In the genomic region with DNA sequence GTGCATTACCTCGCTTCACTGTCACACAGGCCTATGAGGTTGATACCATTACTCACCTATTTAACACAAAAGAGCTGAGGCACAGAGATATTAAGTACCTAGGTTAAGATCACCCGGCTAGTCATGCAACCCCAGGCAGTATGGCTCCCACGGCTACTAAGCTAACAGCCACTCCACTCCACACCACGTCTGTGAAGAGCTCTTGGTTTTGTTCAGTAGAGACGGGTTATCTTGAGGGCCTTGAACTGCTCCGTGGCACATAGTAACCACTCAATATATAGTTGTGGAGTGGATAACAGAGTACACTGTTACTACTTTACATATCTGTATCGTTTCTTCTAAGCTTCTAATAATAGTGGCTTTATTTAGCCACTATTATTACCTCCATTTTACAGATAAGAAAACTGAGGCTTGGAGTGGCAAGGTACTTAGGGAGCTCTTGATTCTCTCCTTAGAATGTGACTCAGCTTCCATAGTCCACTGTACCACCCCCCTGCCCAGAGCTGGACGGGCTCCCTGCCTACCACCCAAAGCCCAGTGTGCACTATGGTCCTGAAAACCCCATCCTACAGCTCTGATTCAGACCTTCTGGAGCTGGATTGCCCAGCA, we compare ENCODE assay signal across 8 cellular contexts. TPM values are rescaled to one million over a fixed set of nuclear protein-coding genes. Genes with fewer than 3 reads are reported as not detected.
DNase-seq lines count a peak whose midpoint lies in the region; ATAC-seq and TF ChIP-seq lines count a peak whose summit lies in the region.

No MANE protein-coding gene starts in this region.

- H3K36me3 Mint-ChIP-seq in T-helper 1 cell treated with Interleukin-12 subunit alpha and Interleukin-12 subunit beta and Interleukin-4 antibody, amounts not matched to agents 30 μg/mL and 1 μg/mL, for 36 hours (ENCODE audit: low read depth), result no peaks in the 10 kb centered on the region
- H3K36me3 Mint-ChIP-seq in activated T-helper 1 cell treated with anti-CD3 and anti-CD28 coated beads, Interleukin-12 subunit alpha, Interleukin-12 subunit beta, Interleukin-2, Interleukin-4 antibody, amounts not matched to agents 30 ng/mL and 10 ng/mL and 1 ng/mL, durations not matched to agents 14 hours and 24 hours and 36 hours (ENCODE audit: low read depth), result no peaks in the 10 kb centered on the region
- H3K36me3 Mint-ChIP-seq in immature natural killer cell, result no peaks in the 10 kb centered on the region

- DNase-seq in T-helper 1 cell (no peak), immature natural killer cell (no peak), stomach (no peak), COLO668 (lab: John Stamatoyannopoulos, UW; ENCODE audit: unreplicated experiment) (no peak)
- no peak for DNase-seq in activated T-helper 1 cell treated with anti-CD3 and anti-CD28 coated beads, Interleukin-12 subunit alpha, Interleukin-12 subunit beta, Interleukin-2, Interleukin-4 antibody, amounts not matched to agents 30 ng/mL and 10 ng/mL and 1 ng/mL, durations not matched to agents 14 hours and 24 hours and 36 hours (ENCODE audit: low spot score)
- DNase-seq in stimulated activated CD4-positive, alpha-beta T cell treated with anti-CD3 and anti-CD28 coated beads, Interleukin-1b, Interleukin-23, amount 100 ng/mL, for 48 hours, result no peak

- H3K4me3 Mint-ChIP-seq in T-helper 1 cell treated with Interleukin-12 subunit alpha and Interleukin-12 subunit beta and Interleukin-4 antibody, amounts not matched to agents 30 μg/mL and 1 μg/mL, for 36 hours, result peak overlapping the region; percentile 79
- peak overlapping the region; percentile 86 for H3K4me3 Mint-ChIP-seq in activated T-helper 1 cell treated with anti-CD3 and anti-CD28 coated beads, Interleukin-12 subunit alpha, Interleukin-12 subunit beta, Interleukin-2, Interleukin-4 antibody, amounts not matched to agents 30 ng/mL and 10 ng/mL and 1 ng/mL, durations not matched to agents 14 hours and 24 hours and 36 hours
- H3K4me3 Mint-ChIP-seq in immature natural killer cell, result peak overlapping the region; percentile 77 to 86 (median 84)

- no peak for ATAC-seq in GM19455 (IDR thresholded peaks at IDR 0.05; ENCODE audit: unreplicated experiment)

- peaks cover 5% of the 10 kb centered on the region for H3K27me3 Mint-ChIP-seq in T-helper 1 cell treated with Interleukin-12 subunit alpha and Interleukin-12 subunit beta and Interleukin-4 antibody, amounts not matched to agents 30 μg/mL and 1 μg/mL, for 36 hours (ENCODE audit: low read depth)
- peaks cover 14% of the 10 kb centered on the region for H3K27me3 Mint-ChIP-seq in activated T-helper 1 cell treated with anti-CD3 and anti-CD28 coated beads, Interleukin-12 subunit alpha, Interleukin-12 subunit beta, Interleukin-2, Interleukin-4 antibody, amounts not matched to agents 30 ng/mL and 10 ng/mL and 1 ng/mL, durations not matched to agents 14 hours and 24 hours and 36 hours (ENCODE audit: insufficient read depth)
- peaks cover 0 to 7% (median 2%) of the 10 kb centered on the region in 3 donors for H3K27me3 Mint-ChIP-seq in immature natural killer cell (ENCODE audit: low read depth in 3 of 3)

- no peak for TF ChIP-seq POLR2A in stomach (IDR thresholded peaks at IDR 0.05)

- no peak for TF ChIP-seq EP300 in stomach (IDR thresholded peaks at IDR 0.05)

- H3K27me3 ChIP-seq in stomach, result no peaks in the 10 kb centered on the region

- H3K9me3 ChIP-seq in stomach, result no peaks in the 10 kb centered on the region

- peaks cover 0 to 10% (median under 1%) of the 10 kb centered on the region in 4 donors for H3K36me3 ChIP-seq in stomach

- H3K4me3 ChIP-seq in stomach, result peak overlapping the region; percentile 61 to 77 (median 68)

- peaks cover 9% of the 10 kb centered on the region for H3K4me1 Mint-ChIP-seq in T-helper 1 cell treated with Interleukin-12 subunit alpha and Interleukin-12 subunit beta and Interleukin-4 antibody, amounts not matched to agents 30 μg/mL and 1 μg/mL, for 36 hours (ENCODE audit: low read depth)
- peaks cover 16% of the 10 kb centered on the region for H3K4me1 Mint-ChIP-seq in activated T-helper 1 cell treated with anti-CD3 and anti-CD28 coated beads, Interleukin-12 subunit alpha, Interleukin-12 subunit beta, Interleukin-2, Interleukin-4 antibody, amounts not matched to agents 30 ng/mL and 10 ng/mL and 1 ng/mL, durations not matched to agents 14 hours and 24 hours and 36 hours (ENCODE audit: low read depth)
- peaks cover 6 to 7% of the 10 kb centered on the region in 2 donors for H3K4me1 Mint-ChIP-seq in immature natural killer cell

- no peaks in the 10 kb centered on the region for H3K9me3 Mint-ChIP-seq in T-helper 1 cell treated with Interleukin-12 subunit alpha and Interleukin-12 subunit beta and Interleukin-4 antibody, amounts not matched to agents 30 μg/mL and 1 μg/mL, for 36 hours
- no peaks in the 10 kb centered on the region for H3K9me3 Mint-ChIP-seq in activated T-helper 1 cell treated with anti-CD3 and anti-CD28 coated beads, Interleukin-12 subunit alpha, Interleukin-12 subunit beta, Interleukin-2, Interleukin-4 antibody, amounts not matched to agents 30 ng/mL and 10 ng/mL and 1 ng/mL, durations not matched to agents 14 hours and 24 hours and 36 hours
- H3K9me3 Mint-ChIP-seq in immature natural killer cell, result no peaks in the 10 kb centered on the region

- peaks cover 12 to 31% (median 20%) of the 10 kb centered on the region in 4 donors for H3K4me1 ChIP-seq in stomach

- 34 to 47% (median 39%) methylated on average over 8 of the region's 8 CpGs for WGBS in stomach, 5 donors

- TF ChIP-seq CTCF in stomach (IDR thresholded peaks at IDR 0.05), result no peak

- intact Hi-C loops in activated T-helper 1 cell treated with anti-CD3 and anti-CD28 coated beads, Interleukin-12 subunit alpha, Interleukin-12 subunit beta, Interleukin-2, Interleukin-4 antibody, amounts not matched to agents 30 ng/mL and 10 ng/mL and 1 ng/mL, durations not matched to agents 14 hours and 24 hours and 36 hours (cut with micrococcal nuclease), result loop anchor here (1.0 kb wide), 1 partner anchor 62 kb away; the partner anchor contains the start of gene TBC1D2
- intact Hi-C loops in stomach (cut with DNase I; ENCODE audit: low total_unique reads), result no loop called here

- H3K27ac ChIP-seq in stomach, result peak overlapping the region; percentile 84 to 89 (median 87)

- H3K27ac Mint-ChIP-seq in T-helper 1 cell treated with Interleukin-12 subunit alpha and Interleukin-12 subunit beta and Interleukin-4 antibody, amounts not matched to agents 30 μg/mL and 1 μg/mL, for 36 hours, result peak overlapping the region; percentile 59
- H3K27ac Mint-ChIP-seq in activated T-helper 1 cell treated with anti-CD3 and anti-CD28 coated beads, Interleukin-12 subunit alpha, Interleukin-12 subunit beta, Interleukin-2, Interleukin-4 antibody, amounts not matched to agents 30 ng/mL and 10 ng/mL and 1 ng/mL, durations not matched to agents 14 hours and 24 hours and 36 hours, result peak overlapping the region; percentile 6
- peak overlapping the region in 5 of 6 donors; percentile 14 to 43 (median 33) for H3K27ac Mint-ChIP-seq in immature natural killer cell

RNA-seq across cellular contexts. Expression of gene CORO2A, which starts 1.0 kb away (rescaled TPM):
- 1.3 TPM in 2 replicates for total RNA-seq in activated T-helper 1 cell treated with anti-CD3 and anti-CD28 coated beads, Interleukin-12 subunit alpha, Interleukin-12 subunit beta, Interleukin-2, Interleukin-4 antibody, amounts not matched to agents 30 ng/mL and 10 ng/mL and 1 ng/mL, durations not matched to agents 14 hours and 24 hours and 36 hours
- polyA plus RNA-seq in immature natural killer cell (1 to 10 TPM; 1.6 to 2.5 (median 2.1) TPM), stomach (10 to 100 TPM in 1 of 3 donors, 1 to 10 TPM in 2; 2.8 to 10.8 (median 7.3) TPM)
- 10 to 100 TPM in 4 of 5 donors, 1 to 10 TPM in 1; 4.5 to 26.7 (median 11.3) TPM for total RNA-seq in stomach

Comparison
In these comparisons a context has a peak if more than half of its experiments do, and no peak if none do; other contexts are left out.
1. H3K27ac Mint-ChIP-seq: peak in every context shown above with its lines; median percentile 59 in T-helper 1 cell treated with Interleukin-12 subunit alpha and Interleukin-12 subunit beta and Interleukin-4 antibody, amounts not matched to agents 30 μg/mL and 1 μg/mL, for 36 hours; 33 in immature natural killer cell; 6 in activated T-helper 1 cell treated with anti-CD3 and anti-CD28 coated beads, Interleukin-12 subunit alpha, Interleukin-12 subunit beta, Interleukin-2, Interleukin-4 antibody, amounts not matched to agents 30 ng/mL and 10 ng/mL and 1 ng/mL, durations not matched to agents 14 hours and 24 hours and 36 hours.